ENCODE assay signal across 11 cellular contexts in the genomic region with DNA sequence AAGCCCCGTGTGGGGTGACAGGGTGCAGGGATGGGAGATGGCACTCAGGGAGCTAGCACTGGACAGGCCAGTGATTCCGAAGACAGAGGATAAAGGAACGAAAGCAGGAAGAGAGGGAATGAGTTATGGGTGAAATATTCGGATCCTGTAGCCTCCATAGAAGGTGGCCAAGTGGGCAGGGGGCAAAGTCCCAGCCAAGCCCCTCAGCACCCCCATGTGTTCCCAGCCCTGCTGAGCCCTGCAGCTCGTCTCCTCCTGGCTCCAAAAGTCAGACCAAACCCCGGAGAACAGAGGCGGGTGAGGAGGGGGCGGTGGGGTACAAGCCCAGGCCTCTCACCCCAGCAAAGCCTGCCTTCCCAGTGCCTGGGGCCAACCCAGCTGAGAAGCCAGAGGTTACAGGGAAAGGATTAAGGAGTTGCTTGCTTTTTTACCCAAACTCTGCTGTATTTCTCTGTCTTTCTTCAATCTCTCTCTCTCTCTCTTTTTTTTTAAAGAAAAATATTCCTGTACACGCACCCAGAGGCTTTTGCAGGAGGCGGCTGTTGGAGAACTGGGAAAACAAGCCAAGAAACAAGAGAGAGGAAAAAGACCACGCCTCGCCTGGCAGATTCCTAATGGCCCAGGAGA. TPM values are rescaled to one million over a fixed set of nuclear protein-coding genes. Genes with fewer than 3 reads are reported as not detected.
DNase-seq lines count a peak whose midpoint lies in the region; ATAC-seq, FAIRE-seq and TF ChIP-seq lines count a peak whose summit lies in the region.
"Had no signal": no experiment of that assay in that cellular context is flagged by ENCODE, and none has a peak within 500 bp of the region (broad histone marks: within the 10 kb centered on the region; RNA-seq: fewer than 3 reads in every experiment).

No MANE protein-coding gene starts in this region.

- no peaks in the 10 kb centered on the region for H3K9me3 Mint-ChIP-seq in natural killer cell
- H3K9me3 Mint-ChIP-seq in activated T-cell treated with anti-CD3 and anti-CD28 coated beads, Interleukin-2, amount 50 U/mL, for 24 hours = no peaks in the 10 kb centered on the region

- peaks cover 5 to 35% (median 22%) of the 10 kb centered on the region in 3 donors for H3K4me1 ChIP-seq in gastroesophageal sphincter
- peaks cover 18% of the 10 kb centered on the region for H3K4me1 ChIP-seq in osteoblast (ENCODE audit: insufficient read depth, low read length)

- H3K4me1 Mint-ChIP-seq in natural killer cell = no peaks in the 10 kb centered on the region
- H3K4me1 Mint-ChIP-seq in activated T-cell treated with anti-CD3 and anti-CD28 coated beads, Interleukin-2, amount 50 U/mL, for 24 hours (ENCODE audit: low read depth) = peaks cover 3% of the 10 kb centered on the region

- H3K27ac ChIP-seq in WERI-Rb-1 = peak overlapping the region; percentile 57
- H3K27ac ChIP-seq in gastroesophageal sphincter = peak overlapping the region; percentile 82 to 95 (median 93)
- H3K27ac ChIP-seq in osteoblast (ENCODE audit: low read depth, low read length) = peak overlapping the region; percentile 71

- H3K36me3 ChIP-seq in WERI-Rb-1 (no peaks in the 10 kb centered on the region), gastroesophageal sphincter (no peaks in the 10 kb centered on the region), osteoblast (ENCODE audit: insufficient read depth, low read length) (no peaks in the 10 kb centered on the region)

- peak overlapping the region; percentile 85 for H2AFZ ChIP-seq in osteoblast (ENCODE audit: low read length)

- FAIRE-seq in urothelium cell line (lab: Jason Lieb, UNC) = no peak
- FAIRE-seq: H54 had no signal

- DNase-seq in WERI-Rb-1 (no peak), osteoblast (ENCODE audit: insufficient read length, low spot score, missing footprints) (no peak), urothelium cell line (ENCODE audit: low spot score) (peak; percentile 14), natural killer cell (no peak)
- DNase-seq in activated T-cell treated with anti-CD3 and anti-CD28 coated beads, Interleukin-2, amount 50 U/mL, for 24 hours = no peak
- DNase-seq: activated CD4-positive, alpha-beta T cell treated with anti-CD3 and anti-CD28 coated beads, Interleukin-2, amount 50 U/mL, for 4 hours; KG1; naive thymus-derived CD4-positive, alpha-beta T cell had no signal

- no peak for TF ChIP-seq POLR2A in gastroesophageal sphincter (IDR thresholded peaks at IDR 0.05)

- H3K79me2 ChIP-seq in osteoblast (ENCODE audit: insufficient read depth, low read length) = no peaks in the 10 kb centered on the region

- H3K9me3 ChIP-seq in WERI-Rb-1 (ENCODE audit: severe bottlenecking) (peaks cover 2% of the 10 kb centered on the region), gastroesophageal sphincter (no peaks in the 10 kb centered on the region), osteoblast (ENCODE audit: low read depth, low read length) (no peaks in the 10 kb centered on the region)

- intact Hi-C loops in natural killer cell (cut with micrococcal nuclease) = no loop called here

- TF ChIP-seq CTCF in WERI-Rb-1 (IDR thresholded peaks at IDR 0.05; ENCODE audit: low read depth, low read length) (no peak), gastroesophageal sphincter (IDR thresholded peaks at IDR 0.05) (no peak), osteoblast (IDR thresholded peaks at IDR 0.05; ENCODE audit: extremely low read depth, low read depth, low read length) (no peak), natural killer cell (IDR thresholded peaks at IDR 0.05) (no peak)

- H3K4me3 ChIP-seq in WERI-Rb-1 (ENCODE audit: low read depth, low read length) = no peak overlapping the region
- H3K4me3 ChIP-seq in gastroesophageal sphincter = peak overlapping the region in 1 of 2 donors; percentile 29
- peak overlapping the region; percentile 36 for H3K4me3 ChIP-seq in osteoblast (ENCODE audit: insufficient read depth, low read length)

- H3K4me3 Mint-ChIP-seq in natural killer cell = no peak overlapping the region
- no peak overlapping the region for H3K4me3 Mint-ChIP-seq in activated T-cell treated with anti-CD3 and anti-CD28 coated beads, Interleukin-2, amount 50 U/mL, for 24 hours
- H3K4me3 Mint-ChIP-seq: naive thymus-derived CD4-positive, alpha-beta T cell had no signal

- peak overlapping the region; percentile 58 for H3K4me2 ChIP-seq in osteoblast (ENCODE audit: insufficient read depth, low read length)

- ATAC-seq in gastroesophageal sphincter (peak; percentile 3), HG02884 (IDR thresholded peaks at IDR 0.05; ENCODE audit: unreplicated experiment) (no peak), natural killer cell (no peak)
- ATAC-seq: naive thymus-derived CD4-positive, alpha-beta T cell had no signal

- WGBS in gastroesophageal sphincter (ENCODE audit: low coverage in 1 of 2), 2 donors = 18% methylated on average over 4 to 7 of the region's 12 CpGs

- H4K20me1 ChIP-seq in osteoblast (ENCODE audit: insufficient read depth, low read length) = no peaks in the 10 kb centered on the region

- no peak overlapping the region for H3K27ac Mint-ChIP-seq in natural killer cell
- no peak overlapping the region for H3K27ac Mint-ChIP-seq in activated T-cell treated with anti-CD3 and anti-CD28 coated beads, Interleukin-2, amount 50 U/mL, for 24 hours

- no peak for TF ChIP-seq EP300 in gastroesophageal sphincter (IDR thresholded peaks at IDR 0.05)

- H3K36me3 Mint-ChIP-seq in natural killer cell = no peaks in the 10 kb centered on the region
- H3K36me3 Mint-ChIP-seq in activated T-cell treated with anti-CD3 and anti-CD28 coated beads, Interleukin-2, amount 50 U/mL, for 24 hours (ENCODE audit: low read depth) = no peaks in the 10 kb centered on the region
- H3K36me3 Mint-ChIP-seq: naive thymus-derived CD4-positive, alpha-beta T cell had no signal

- no peaks in the 10 kb centered on the region for H3K27me3 ChIP-seq in WERI-Rb-1 (ENCODE audit: insufficient read depth, low read depth, severe bottlenecking)
- no peaks in the 10 kb centered on the region for H3K27me3 ChIP-seq in gastroesophageal sphincter
- H3K27me3 ChIP-seq in osteoblast (ENCODE audit: insufficient read depth, low read length) = no peaks in the 10 kb centered on the region

- no peaks in the 10 kb centered on the region for H3K27me3 Mint-ChIP-seq in natural killer cell (ENCODE audit: low read depth in 2 of 2)
- H3K27me3 Mint-ChIP-seq in activated T-cell treated with anti-CD3 and anti-CD28 coated beads, Interleukin-2, amount 50 U/mL, for 24 hours = no peaks in the 10 kb centered on the region

RNA-seq across cellular contexts. Expression of gene WASF2, which starts 14.1 kb away (rescaled TPM):
- 100 to 1,000 TPM in 1 of 4 donors, 10 to 100 TPM in 3; 74.7 to 107 (median 79.8) TPM for total RNA-seq in gastroesophageal sphincter
- total RNA-seq in osteoblast = 24.5 and 24.6 TPM in 2 replicates
- total RNA-seq in natural killer cell = 100 to 1,000 TPM; 137 to 153 (median 143) TPM
